20 cellular contexts compared by ENCODE assay signal in the genomic region with DNA sequence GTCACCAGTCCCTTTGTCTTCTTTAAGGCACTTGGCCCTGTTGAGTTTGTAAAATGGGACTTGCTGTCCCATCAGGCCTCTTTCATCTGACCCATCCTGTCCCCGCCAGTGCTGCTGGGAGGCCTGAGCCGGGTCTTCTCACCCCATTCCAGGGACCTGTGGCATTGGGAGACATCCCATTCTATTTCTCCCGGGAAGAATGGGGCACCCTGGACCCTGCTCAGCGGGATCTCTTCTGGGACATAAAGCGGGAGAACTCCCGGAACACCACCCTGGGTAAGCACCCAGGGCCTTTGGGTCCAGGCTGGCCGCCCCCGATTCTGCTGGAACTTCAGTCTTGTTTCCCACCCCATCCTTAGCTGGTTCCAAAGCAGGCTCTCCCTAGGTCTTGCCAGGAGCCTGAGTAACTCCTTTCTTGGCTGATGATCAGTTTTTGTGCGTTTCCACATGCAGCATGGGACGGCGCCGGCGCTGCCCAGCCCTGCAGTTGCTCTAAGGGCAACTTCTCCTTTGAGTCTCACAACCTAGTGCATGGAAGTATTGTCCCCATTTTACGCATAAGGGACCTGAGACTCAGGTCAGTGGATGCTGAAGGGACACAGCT. TPM values are rescaled to one million over a fixed set of nuclear protein-coding genes. Genes with fewer than 3 reads are reported as not detected.
"Had no signal": no experiment of that assay in that cellular context is flagged by ENCODE, and none has a peak within 500 bp of the region (broad histone marks: within the 10 kb centered on the region; RNA-seq: fewer than 3 reads in every experiment).

No MANE protein-coding gene starts in this region.

- H3K9me3 Mint-ChIP-seq: activated CD4-positive, alpha-beta T cell treated with anti-CD3 and anti-CD28 coated beads, Interleukin-2, amount 10 ng/mL, durations not matched to agents 24 days and 14 days; activated CD8-positive, alpha-beta T cell treated with anti-CD3 and anti-CD28 coated beads for 36 hours; activated T-helper 17 cell treated with anti-CD3 and anti-CD28 coated beads, Interleukin-2, amount 50 U/mL, for 72 hours; stimulated activated effector memory CD8-positive, alpha-beta T cell treated with anti-CD3 and anti-CD28 coated beads, Interleukin-12 subunit alpha, Interleukin-12 subunit beta, amount 100 ng/mL, for 72 hours had no signal

- H3K9me3 ChIP-seq: ascending aorta, breast epithelium, esophagus squamous epithelium, left lung, ovary, thoracic aorta had no signal

- H3K27me3 ChIP-seq: ascending aorta, breast epithelium, esophagus squamous epithelium, left lung, ovary had no signal

- H3K27ac Mint-ChIP-seq: activated CD4-positive, alpha-beta T cell treated with anti-CD3 and anti-CD28 coated beads, Interleukin-2, amount 10 ng/mL, durations not matched to agents 24 days and 14 days; activated CD8-positive, alpha-beta T cell treated with anti-CD3 and anti-CD28 coated beads for 36 hours; activated T-helper 17 cell treated with anti-CD3 and anti-CD28 coated beads, Interleukin-2, amount 50 U/mL, for 72 hours; stimulated activated effector memory CD8-positive, alpha-beta T cell treated with anti-CD3 and anti-CD28 coated beads, Interleukin-12 subunit alpha, Interleukin-12 subunit beta, amount 100 ng/mL, for 72 hours had no signal

- H3K4me3 ChIP-seq: ascending aorta, breast epithelium, esophagus squamous epithelium, left lung, ovary, smooth muscle cell, thoracic aorta had no signal

- H3K4me2 ChIP-seq: smooth muscle cell had no signal

- DNase-seq: activated CD4-positive, alpha-beta T cell treated with anti-CD3 and anti-CD28 coated beads, Interleukin-2, amount 10 ng/mL, durations not matched to agents 24 days and 14 days; activated CD8-positive, alpha-beta T cell treated with anti-CD3 and anti-CD28 coated beads for 36 hours; activated naive CD4-positive, alpha-beta T cell; activated T-cell treated with anti-CD3 and anti-CD28 coated beads, Interleukin-2, amount 50 U/mL, for 1 hour; effector CD4-positive, alpha-beta T cell; esophagus squamous epithelium; hypothalamus; mammary epithelial cell; ovary; stimulated activated CD4-positive, alpha-beta T cell treated with anti-CD3 and anti-CD28 coated beads, Interleukin-4, amount 100 ng/mL, for 1 hour had no signal

- H3K36me3 ChIP-seq: breast epithelium, ovary had no signal

- H3K27me3 Mint-ChIP-seq: activated CD4-positive, alpha-beta T cell treated with anti-CD3 and anti-CD28 coated beads, Interleukin-2, amount 10 ng/mL, durations not matched to agents 24 days and 14 days; activated CD8-positive, alpha-beta T cell treated with anti-CD3 and anti-CD28 coated beads for 36 hours; activated T-helper 17 cell treated with anti-CD3 and anti-CD28 coated beads, Interleukin-2, amount 50 U/mL, for 72 hours had no signal

- H3K4me3 Mint-ChIP-seq: activated CD4-positive, alpha-beta T cell treated with anti-CD3 and anti-CD28 coated beads, Interleukin-2, amount 10 ng/mL, durations not matched to agents 24 days and 14 days; activated CD8-positive, alpha-beta T cell treated with anti-CD3 and anti-CD28 coated beads for 36 hours; activated T-helper 17 cell treated with anti-CD3 and anti-CD28 coated beads, Interleukin-2, amount 50 U/mL, for 72 hours; stimulated activated effector memory CD8-positive, alpha-beta T cell treated with anti-CD3 and anti-CD28 coated beads, Interleukin-12 subunit alpha, Interleukin-12 subunit beta, amount 100 ng/mL, for 72 hours had no signal

- ATAC-seq: activated CD8-positive, alpha-beta T cell treated with anti-CD3 and anti-CD28 coated beads for 36 hours; activated T-helper 17 cell treated with anti-CD3 and anti-CD28 coated beads, Interleukin-2, amount 50 U/mL, for 72 hours; left lung; sciatic nerve; stimulated activated effector memory CD8-positive, alpha-beta T cell treated with anti-CD3 and anti-CD28 coated beads, Interleukin-12 subunit alpha, Interleukin-12 subunit beta, amount 100 ng/mL, for 72 hours had no signal

- H3K27ac ChIP-seq: ascending aorta, esophagus squamous epithelium, left lung, ovary, thoracic aorta had no signal

RNA-seq across cellular contexts. Expression of gene ZNF205, which starts 26.5 kb away (rescaled TPM):
- total RNA-seq: activated CD8-positive, alpha-beta T cell treated with anti-CD3 and anti-CD28 coated beads for 36 hours; activated T-helper 17 cell treated with anti-CD3 and anti-CD28 coated beads, Interleukin-2, amount 50 U/mL, for 72 hours had no signal

RNA-seq across cellular contexts. Expression of gene ZSCAN10, which starts 39.8 kb away (rescaled TPM):
- total RNA-seq: activated CD4-positive, alpha-beta T cell treated with anti-CD3 and anti-CD28 coated beads, Interleukin-2, amount 10 ng/mL, durations not matched to agents 24 days and 14 days; ascending aorta; breast epithelium; esophagus squamous epithelium; left lung; mammary epithelial cell; myocyte; sciatic nerve; smooth muscle cell; thoracic aorta; urinary bladder had no signal

RNA-seq across cellular contexts. Expression of gene OR1F1, which starts 49.1 kb away (rescaled TPM):
- total RNA-seq: activated CD4-positive, alpha-beta T cell treated with anti-CD3 and anti-CD28 coated beads, Interleukin-2, amount 10 ng/mL, durations not matched to agents 24 days and 14 days; activated CD8-positive, alpha-beta T cell treated with anti-CD3 and anti-CD28 coated beads for 36 hours; ascending aorta; breast epithelium; esophagus squamous epithelium; left lung; mammary epithelial cell; myocyte; ovary; sciatic nerve; smooth muscle cell; thoracic aorta; urinary bladder had no signal
